Comparison of ENCODE assay signal across 1 cellular context in the genomic region with DNA sequence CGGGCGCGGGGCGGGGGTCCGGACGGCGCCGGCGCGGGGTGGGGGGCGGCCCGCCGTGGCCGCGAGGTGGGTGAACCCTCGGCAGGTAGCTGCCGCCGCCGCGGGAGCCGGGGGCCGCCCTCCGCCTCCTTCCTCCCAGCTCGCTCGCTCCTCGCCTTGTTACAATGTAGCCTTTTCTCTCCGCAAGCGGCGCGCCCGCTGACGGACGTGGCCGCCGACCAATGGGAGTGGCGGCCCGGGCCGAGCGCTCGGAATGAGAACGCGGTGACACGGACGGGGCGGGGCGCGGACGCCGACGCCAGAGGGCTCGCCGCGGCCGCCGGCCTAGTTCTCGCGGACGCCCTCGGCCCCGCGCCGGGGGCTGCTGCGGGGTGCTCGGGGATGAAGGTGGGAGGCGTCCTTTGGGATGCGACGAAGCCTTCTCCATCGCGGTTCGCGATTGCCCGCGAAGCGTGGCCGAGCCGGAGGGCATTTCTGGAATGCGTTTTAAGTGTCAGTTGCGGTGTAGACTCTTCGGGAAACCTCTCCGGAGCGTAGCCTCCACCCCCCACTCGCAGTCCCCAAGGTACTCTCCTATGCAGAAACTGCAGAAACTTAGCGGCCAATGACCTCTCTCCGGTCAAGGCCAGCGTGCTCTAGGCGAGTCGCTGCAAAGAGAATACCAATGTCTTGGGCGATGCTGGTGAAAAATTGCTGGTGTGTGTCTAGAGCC.
TF ChIP-seq lines count a peak whose summit lies in the region.

No MANE protein-coding gene starts in this region.

TF ChIP-seq in HepG2, 621 proteins besides CTCF, POLR2A, EP300 and RAD21 (continued from another document):
- TF ChIP-seq, protein P1, sequence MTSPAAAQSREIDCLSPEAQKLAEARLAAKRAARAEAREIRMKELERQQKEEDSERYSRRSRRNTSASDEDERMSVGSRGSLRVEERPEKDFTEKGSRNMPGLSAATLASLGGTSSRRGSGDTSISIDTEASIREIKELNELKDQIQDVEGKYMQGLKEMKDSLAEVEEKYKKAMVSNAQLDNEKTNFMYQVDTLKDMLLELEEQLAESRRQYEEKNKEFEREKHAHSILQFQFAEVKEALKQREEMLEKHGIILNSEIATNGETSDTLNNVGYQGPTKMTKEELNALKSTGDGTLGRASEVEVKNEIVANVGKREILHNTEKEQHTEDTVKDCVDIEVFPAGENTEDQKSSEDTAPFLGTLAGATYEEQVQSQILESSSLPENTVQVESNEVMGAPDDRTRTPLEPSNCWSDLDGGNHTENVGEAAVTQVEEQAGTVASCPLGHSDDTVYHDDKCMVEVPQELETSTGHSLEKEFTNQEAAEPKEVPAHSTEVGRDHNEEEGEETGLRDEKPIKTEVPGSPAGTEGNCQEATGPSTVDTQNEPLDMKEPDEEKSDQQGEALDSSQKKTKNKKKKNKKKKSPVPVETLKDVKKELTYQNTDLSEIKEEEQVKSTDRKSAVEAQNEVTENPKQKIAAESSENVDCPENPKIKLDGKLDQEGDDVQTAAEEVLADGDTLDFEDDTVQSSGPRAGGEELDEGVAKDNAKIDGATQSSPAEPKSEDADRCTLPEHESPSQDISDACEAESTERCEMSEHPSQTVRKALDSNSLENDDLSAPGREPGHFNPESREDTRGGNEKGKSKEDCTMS (CRISPR knock-in tag; conservative IDR thresholded peaks at IDR 0.05): no peak
- TF ChIP-seq, protein P2, sequence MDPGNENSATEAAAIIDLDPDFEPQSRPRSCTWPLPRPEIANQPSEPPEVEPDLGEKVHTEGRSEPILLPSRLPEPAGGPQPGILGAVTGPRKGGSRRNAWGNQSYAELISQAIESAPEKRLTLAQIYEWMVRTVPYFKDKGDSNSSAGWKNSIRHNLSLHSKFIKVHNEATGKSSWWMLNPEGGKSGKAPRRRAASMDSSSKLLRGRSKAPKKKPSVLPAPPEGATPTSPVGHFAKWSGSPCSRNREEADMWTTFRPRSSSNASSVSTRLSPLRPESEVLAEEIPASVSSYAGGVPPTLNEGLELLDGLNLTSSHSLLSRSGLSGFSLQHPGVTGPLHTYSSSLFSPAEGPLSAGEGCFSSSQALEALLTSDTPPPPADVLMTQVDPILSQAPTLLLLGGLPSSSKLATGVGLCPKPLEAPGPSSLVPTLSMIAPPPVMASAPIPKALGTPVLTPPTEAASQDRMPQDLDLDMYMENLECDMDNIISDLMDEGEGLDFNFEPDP (CRISPR knock-in tag; conservative IDR thresholded peaks at IDR 0.05): no peak
- TF ChIP-seq RELA (CRISPR knock-in tag; IDR thresholded peaks at IDR 0.05): no peak
- no peak for TF ChIP-seq SRF (IDR thresholded peaks at IDR 0.05; ENCODE audit: low read depth, low read length)
TF ChIP-seq in HepG2: peak in this region for 142.
